Comparison of ENCODE assay signal across 8 cellular contexts in the genomic region with DNA sequence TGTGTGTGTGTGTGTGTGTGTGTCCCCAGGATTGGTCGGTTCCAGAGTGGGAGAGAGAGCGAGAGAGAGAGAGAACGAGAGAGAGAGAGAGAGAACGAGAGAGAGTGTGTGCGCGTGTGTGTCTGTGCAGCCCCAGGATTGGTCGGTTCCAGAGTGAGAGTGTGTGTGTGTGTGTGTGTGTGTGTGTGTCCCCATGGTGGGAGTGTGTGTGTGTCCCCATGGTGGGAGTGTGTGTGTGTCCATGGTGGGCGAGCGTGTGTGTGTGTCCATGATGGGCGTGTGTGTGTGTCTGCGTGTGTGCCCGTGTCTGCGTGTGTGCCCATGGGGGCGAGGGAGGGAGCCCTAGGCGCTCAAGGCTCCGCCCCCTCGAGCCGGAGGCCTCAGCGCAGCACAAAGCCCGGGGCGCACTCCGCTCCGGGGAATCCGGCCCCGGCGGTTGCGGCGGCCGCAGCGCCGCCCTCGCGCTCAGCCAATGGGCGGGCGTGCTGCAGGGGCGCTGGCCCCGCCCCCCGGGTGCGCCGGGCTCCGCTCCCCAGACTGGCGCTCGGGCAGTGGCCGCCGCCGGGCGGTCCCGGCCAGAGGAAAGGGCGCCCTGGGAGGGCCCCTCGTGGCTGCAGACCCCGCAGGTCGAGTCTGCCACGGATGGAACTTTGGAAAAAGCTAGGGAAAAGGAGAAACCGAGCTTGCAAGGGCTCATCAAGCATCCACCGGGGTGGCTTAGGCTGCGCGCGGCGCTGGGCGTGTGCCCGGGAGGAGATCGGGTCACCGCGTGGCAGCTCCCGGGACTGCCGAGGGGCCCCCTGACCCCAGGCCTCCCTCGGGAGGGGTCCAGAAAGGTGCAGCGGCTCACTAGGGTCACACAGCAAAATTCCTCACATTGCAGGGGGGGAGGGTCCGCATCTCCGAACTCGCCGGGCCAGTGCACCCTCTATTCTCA.
DNase-seq lines count a peak whose midpoint lies in the region; ATAC-seq and TF ChIP-seq lines count a peak whose summit lies in the region.

No MANE protein-coding gene starts in this region.

- no peak for TF ChIP-seq EP300 in stomach (IDR thresholded peaks at IDR 0.05)

- intact Hi-C loops in stomach (cut with DNase I; ENCODE audit: low total_unique reads) = loop anchor here (5.0 kb wide), 1 partner anchor 94 kb away; a partner anchor contains a TSS

- ATAC-seq in GM21825 (IDR thresholded peaks at IDR 0.05; ENCODE audit: unreplicated experiment) (peak; percentile 74), foreskin keratinocyte (peak; percentile 88)

- peak overlapping the region; percentile 90 for H3K4me3 Mint-ChIP-seq in neural progenitor cell

- H3K27ac Mint-ChIP-seq in neural progenitor cell = peak overlapping the region; percentile 95

- TF ChIP-seq CTCF in foreskin keratinocyte (conservative IDR thresholded peaks at IDR 0.05) (no peak), neural progenitor cell (IDR thresholded peaks at IDR 0.05) (peak; percentile 32), stomach (IDR thresholded peaks at IDR 0.05) (peak in 4 of 7 experiments; percentile 13 to 32 (median 20))

- H3K4me3 ChIP-seq in neural progenitor cell (peak overlapping the region; percentile 86), stomach (peak overlapping the region; percentile 66 to 79 (median 72))

- no peaks in the 10 kb centered on the region for H3K79me2 ChIP-seq in neural progenitor cell (ENCODE audit: low read depth)

- peak overlapping the region; percentile 47 for H3K9ac ChIP-seq in neural progenitor cell

- no peaks in the 10 kb centered on the region for H3K36me3 Mint-ChIP-seq in neural progenitor cell

- H3K36me3 ChIP-seq in neural progenitor cell = no peaks in the 10 kb centered on the region
- H3K36me3 ChIP-seq in stomach = no peaks in the 10 kb centered on the region

- TF ChIP-seq POLR2A in stomach (IDR thresholded peaks at IDR 0.05) = no peak

- peaks cover 11% of the 10 kb centered on the region for H3K4me1 Mint-ChIP-seq in neural progenitor cell

- H3K9me3 Mint-ChIP-seq in neural progenitor cell = no peaks in the 10 kb centered on the region

- H3F3A ChIP-seq in neural progenitor cell (ENCODE audit: low read depth) = peaks cover 24% of the 10 kb centered on the region

- 0 to 2% (median 1%) methylated on average over 30 to 72 of the region's 72 CpGs for WGBS in stomach, 5 donors

- H3K9me3 ChIP-seq in neural progenitor cell (ENCODE audit: low read depth) = no peaks in the 10 kb centered on the region
- no peaks in the 10 kb centered on the region for H3K9me3 ChIP-seq in stomach

- H4K20me1 ChIP-seq in neural progenitor cell (ENCODE audit: low read depth) = no peaks in the 10 kb centered on the region

- H3K4me2 ChIP-seq in neural progenitor cell = peak overlapping the region; percentile 75

- H2AFZ ChIP-seq in neural progenitor cell (replicated peaks) = peak overlapping the region; percentile 88

- H3K4me1 ChIP-seq in foreskin keratinocyte (peaks cover 4% of the 10 kb centered on the region), neural progenitor cell (no peaks in the 10 kb centered on the region), stomach (peaks cover 14 to 42% (median 32%) of the 10 kb centered on the region in 4 donors)

- H3K27ac ChIP-seq in foreskin keratinocyte (no peak overlapping the region), neural progenitor cell (no peak overlapping the region), stomach (peak overlapping the region; percentile 85 to 96 (median 90))

- peak; percentile 91 for DNase-seq in ELR (ENCODE audit: low read depth)
- DNase-seq in Kasumi-1 (lab: John Stamatoyannopoulos, UW) = peak; percentile 82 to 92
- DNase-seq in SHP77 (lab: John Stamatoyannopoulos, UW) = peak; percentile 90
- DNase-seq in activated gamma-delta T cell treated with anti-CD3 and anti-CD28 coated beads, Interleukin-2, amount 50 U/mL, for 16 hours (ENCODE audit: low read depth) = peak; percentile 82
- DNase-seq in foreskin keratinocyte = peak; percentile 54 to 84
- DNase-seq in neural progenitor cell (ENCODE audit: low spot score) = peak; percentile 98
- peak; percentile 95 for DNase-seq in stomach

- H3K27me3 Mint-ChIP-seq in neural progenitor cell (ENCODE audit: insufficient read depth, low read depth) = peaks cover 11% of the 10 kb centered on the region

- H3K27me3 ChIP-seq in foreskin keratinocyte (peaks cover 2% of the 10 kb centered on the region), neural progenitor cell (no peaks in the 10 kb centered on the region), stomach (no peaks in the 10 kb centered on the region)

Comparison
In these comparisons a context has a peak if more than half of its experiments do, and no peak if none do; other contexts are left out.
1. H3K27ac ChIP-seq: peak in stomach (5 of 5); none in foreskin keratinocyte (single experiment) and neural progenitor cell (single experiment).
2. Peak in every context shown above with its lines, with median percentiles within 50 percentile points of each other: DNase-seq.